Comparison of ENCODE assay signal across 13 cellular contexts in the genomic region with DNA sequence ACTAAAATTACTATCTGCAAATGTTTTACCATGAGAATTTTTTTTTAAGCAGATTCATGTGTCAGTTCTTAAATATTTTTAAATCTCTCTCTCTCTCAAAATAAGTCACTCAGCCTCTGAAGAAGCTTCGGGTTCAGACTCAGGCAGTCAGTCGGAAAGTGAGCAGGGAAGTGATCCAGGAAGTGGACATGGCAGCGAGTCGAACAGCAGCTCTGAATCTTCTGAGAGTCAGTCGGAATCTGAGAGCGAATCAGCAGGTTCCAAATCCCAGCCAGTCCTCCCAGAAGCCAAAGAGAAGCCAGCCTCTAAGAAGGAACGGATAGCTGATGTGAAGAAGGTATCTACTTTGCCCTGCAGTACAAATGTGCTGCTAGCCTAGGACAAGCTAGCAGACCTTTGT. TPM values are rescaled to one million over a fixed set of nuclear protein-coding genes. Genes with fewer than 3 reads are reported as not detected.
DNase-seq lines count a peak whose midpoint lies in the region; ATAC-seq and TF ChIP-seq lines count a peak whose summit lies in the region.
"Had no signal": no experiment of that assay in that cellular context is flagged by ENCODE, and none has a peak within 500 bp of the region (broad histone marks: within the 10 kb centered on the region; RNA-seq: fewer than 3 reads in every experiment).

No MANE protein-coding gene starts in this region.

- ATAC-seq in left lung (no peak), HG02798 (IDR thresholded peaks at IDR 0.05; ENCODE audit: poor library complexity, unreplicated experiment) (no peak), GM21381 (IDR thresholded peaks at IDR 0.05; ENCODE audit: unreplicated experiment) (no peak)
- ATAC-seq in stimulated activated naive B cell treated with anti-CD40 and anti-IgM and Interleukin-4, amounts not matched to agents 10 μg/mL and 1 μg/mL and 100 μg/mL, for 72 hours (replicated peaks): no peak
- ATAC-seq: A549; stimulated activated naive CD8-positive, alpha-beta T cell treated with anti-CD3 and anti-CD28 coated beads, Interleukin-15, amount 100 ng/mL, for 72 hours had no signal

- no peaks in the 10 kb centered on the region for H3K9me3 ChIP-seq in adipocyte (ENCODE audit: control insufficient read depth, low read length)
- H3K9me3 ChIP-seq in left lung: no peaks in the 10 kb centered on the region
- H3K9me3 ChIP-seq: A549 had no signal

- H3K36me3 ChIP-seq in adipocyte (ENCODE audit: control insufficient read depth, insufficient read depth, low read length, severe bottlenecking): peaks cover 76% of the 10 kb centered on the region
- peaks cover 5 to 63% of the 10 kb centered on the region in 2 donors for H3K36me3 ChIP-seq in left lung

- peaks cover 58% of the 10 kb centered on the region for H3K4me1 ChIP-seq in adipocyte (ENCODE audit: control insufficient read depth, insufficient read depth, low read length)
- peaks cover 12 to 60% of the 10 kb centered on the region in 2 donors for H3K4me1 ChIP-seq in left lung

- H3K4me3 Mint-ChIP-seq in activated CD4-positive, alpha-beta T cell treated with anti-CD3 and anti-CD28 coated beads, Interleukin-2, amount 10 ng/mL, durations not matched to agents 24 days and 14 days: no peak overlapping the region
- no peak overlapping the region for H3K4me3 Mint-ChIP-seq in stimulated activated naive B cell treated with anti-CD40 and anti-IgM and Interleukin-4, amounts not matched to agents 10 μg/mL and 1 μg/mL and 100 μg/mL, for 72 hours

- H3K27me3 Mint-ChIP-seq in activated CD4-positive, alpha-beta T cell treated with anti-CD3 and anti-CD28 coated beads, Interleukin-2, amount 10 ng/mL, durations not matched to agents 24 days and 14 days: no peaks in the 10 kb centered on the region
- no peaks in the 10 kb centered on the region for H3K27me3 Mint-ChIP-seq in stimulated activated naive B cell treated with anti-CD40 and anti-IgM and Interleukin-4, amounts not matched to agents 10 μg/mL and 1 μg/mL and 100 μg/mL, for 72 hours
- H3K27me3 Mint-ChIP-seq: stimulated activated naive CD8-positive, alpha-beta T cell treated with anti-CD3 and anti-CD28 coated beads, Interleukin-15, amount 100 ng/mL, for 72 hours had no signal

- peak; percentile 49 for DNase-seq in activated CD4-positive, alpha-beta T cell treated with anti-CD3 and anti-CD28 coated beads, Interleukin-2, amount 10 ng/mL, durations not matched to agents 24 days and 14 days
- no peak for DNase-seq in activated CD4-positive, alpha-beta T cell treated with anti-CD3 and anti-CD28 coated beads for 4 hours
- DNase-seq in adipocyte (ENCODE audit: low read depth) (no peak), left lung (no peak), NCI-H1417 treated with DMSO at 0.1 percent for 48 hours (lab: John Stamatoyannopoulos, UW) (no peak)
- DNase-seq in stimulated activated naive B cell treated with anti-CD40 and anti-IgM and Interleukin-4, amounts not matched to agents 10 μg/mL and 1 μg/mL and 100 μg/mL, for 72 hours: no peak
- DNase-seq: foreskin melanocyte; NCI-H526; stimulated activated naive CD8-positive, alpha-beta T cell treated with anti-CD3 and anti-CD28 coated beads, Interleukin-15, amount 100 ng/mL, for 72 hours had no signal

- no peak for TF ChIP-seq CTCF in left lung (IDR thresholded peaks at IDR 0.05)

- peaks cover 57% of the 10 kb centered on the region for H3K4me1 Mint-ChIP-seq in activated CD4-positive, alpha-beta T cell treated with anti-CD3 and anti-CD28 coated beads, Interleukin-2, amount 10 ng/mL, durations not matched to agents 24 days and 14 days
- peaks cover 35 to 67% of the 10 kb centered on the region in 2 donors for H3K4me1 Mint-ChIP-seq in stimulated activated naive B cell treated with anti-CD40 and anti-IgM and Interleukin-4, amounts not matched to agents 10 μg/mL and 1 μg/mL and 100 μg/mL, for 72 hours

- peaks cover 76% of the 10 kb centered on the region for H3K36me3 Mint-ChIP-seq in activated CD4-positive, alpha-beta T cell treated with anti-CD3 and anti-CD28 coated beads, Interleukin-2, amount 10 ng/mL, durations not matched to agents 24 days and 14 days (ENCODE audit: low read depth)
- peaks cover 45 to 73% of the 10 kb centered on the region in 2 donors for H3K36me3 Mint-ChIP-seq in stimulated activated naive B cell treated with anti-CD40 and anti-IgM and Interleukin-4, amounts not matched to agents 10 μg/mL and 1 μg/mL and 100 μg/mL, for 72 hours

- intact Hi-C loops in activated CD4-positive, alpha-beta T cell treated with anti-CD3 and anti-CD28 coated beads, Interleukin-2, amount 10 ng/mL, durations not matched to agents 24 days and 14 days (cut with micrococcal nuclease): no loop called here
- intact Hi-C loops in left lung (cut with DNase I): no loop called here

- H3K27ac ChIP-seq in left lung: peak overlapping the region; percentile 16 to 50
- H3K27ac ChIP-seq: A549, SK-N-MC had no signal

- H3K27ac Mint-ChIP-seq in activated CD4-positive, alpha-beta T cell treated with anti-CD3 and anti-CD28 coated beads, Interleukin-2, amount 10 ng/mL, durations not matched to agents 24 days and 14 days: peak overlapping the region; percentile 78
- H3K27ac Mint-ChIP-seq in stimulated activated naive B cell treated with anti-CD40 and anti-IgM and Interleukin-4, amounts not matched to agents 10 μg/mL and 1 μg/mL and 100 μg/mL, for 72 hours: peak overlapping the region; percentile 74

- H3K27me3 ChIP-seq in adipocyte (replicated peaks; ENCODE audit: control insufficient read depth, insufficient read depth, low read length) (no peaks in the 10 kb centered on the region), left lung (no peaks in the 10 kb centered on the region)

- no peak overlapping the region for H3K4me3 ChIP-seq in adipocyte (ENCODE audit: low read length)
- no peak overlapping the region for H3K4me3 ChIP-seq in left lung
- H3K4me3 ChIP-seq: A549, SK-N-MC had no signal

- peak overlapping the region; percentile 38 for H3K9ac ChIP-seq in adipocyte (ENCODE audit: low read length)

- H3K9me3 Mint-ChIP-seq in activated CD4-positive, alpha-beta T cell treated with anti-CD3 and anti-CD28 coated beads, Interleukin-2, amount 10 ng/mL, durations not matched to agents 24 days and 14 days: no peaks in the 10 kb centered on the region
- no peaks in the 10 kb centered on the region for H3K9me3 Mint-ChIP-seq in stimulated activated naive B cell treated with anti-CD40 and anti-IgM and Interleukin-4, amounts not matched to agents 10 μg/mL and 1 μg/mL and 100 μg/mL, for 72 hours
- H3K9me3 Mint-ChIP-seq: stimulated activated naive CD8-positive, alpha-beta T cell treated with anti-CD3 and anti-CD28 coated beads, Interleukin-15, amount 100 ng/mL, for 72 hours had no signal

RNA-seq across cellular contexts. Expression of a gene that starts 24.1 kb away (rescaled TPM):
- total RNA-seq in activated CD4-positive, alpha-beta T cell treated with anti-CD3 and anti-CD28 coated beads, Interleukin-2, amount 10 ng/mL, durations not matched to agents 24 days and 14 days: 105 and 111 TPM in 2 replicates
- total RNA-seq in left lung: 100 to 1,000 TPM; 128 to 135 TPM
